8 cellular contexts compared by ENCODE assay signal in genomic region chr7:129831424-129832058, GRCh38.
DNase-seq lines count a peak whose midpoint lies in the region; ATAC-seq and TF ChIP-seq lines count a peak whose summit lies in the region.

No MANE protein-coding gene starts in this region.

- H3K4me1 ChIP-seq in GM23248 (ENCODE audit: insufficient read depth) (peaks cover 27% of the 10 kb centered on the region), heart left ventricle (peaks cover 2 to 51% (median 34%) of the 10 kb centered on the region in 12 donors), HAP-1 (peaks cover 26% of the 10 kb centered on the region)

- no peak overlapping the region for H2AFZ ChIP-seq in GM23248

- ATAC-seq in heart left ventricle: peak; percentile 21 to 60 (median 50)
- ATAC-seq in GM19467 (IDR thresholded peaks at IDR 0.05; ENCODE audit: unreplicated experiment): no peak

- no peak for TF ChIP-seq POLR2A in heart left ventricle (IDR thresholded peaks at IDR 0.05)

- peak overlapping the region; percentile 83 for H3K27ac ChIP-seq in GM23248
- H3K27ac ChIP-seq in heart left ventricle: peak overlapping the region; percentile 4 to 89 (median 72)

- H3K4me3 ChIP-seq in GM23248 (no peak overlapping the region), heart left ventricle (no peak overlapping the region), skeletal muscle cell (ENCODE audit: low read depth, low read length) (no peak overlapping the region), HAP-1 (no peak overlapping the region)

- in situ Hi-C loops in GM23248 (cut with MboI): no loop called here
- in situ Hi-C loops in HAP-1 (cut with MboI; ENCODE audit: low sequenced_read_pairs): no loop called here

- H3K36me3 ChIP-seq in GM23248 (ENCODE audit: low read depth) (peaks cover 21% of the 10 kb centered on the region; the same call in 1 of the 2 replicates), heart left ventricle (peaks cover 0 to 39% (median 26%) of the 10 kb centered on the region in 9 donors), HAP-1 (replicated peaks) (no peaks in the 10 kb centered on the region)

- H4K20me1 ChIP-seq in GM23248 (ENCODE audit: insufficient read depth): no peaks in the 10 kb centered on the region

- peaks cover 24% of the 10 kb centered on the region for H3F3A ChIP-seq in GM23248 (ENCODE audit: insufficient read depth)

- no peaks in the 10 kb centered on the region for H3K9me3 ChIP-seq in GM23248 (ENCODE audit: low read depth)
- no peaks in the 10 kb centered on the region for H3K9me3 ChIP-seq in heart left ventricle
- H3K9me3 ChIP-seq in HAP-1: no peaks in the 10 kb centered on the region

- no peaks in the 10 kb centered on the region for H3K27me3 ChIP-seq in GM23248 (replicated peaks; ENCODE audit: insufficient read depth)
- no peaks in the 10 kb centered on the region for H3K27me3 ChIP-seq in heart left ventricle
- no peaks in the 10 kb centered on the region for H3K27me3 ChIP-seq in HAP-1 (ENCODE audit: low read depth)

- DNase-seq in GM23248: peak; percentile 86
- DNase-seq in SW480 (ENCODE audit: low spot score): peak; percentile 83
- DNase-seq in heart left ventricle: peak in 1 of 5 donors; percentile 34
- DNase-seq in skeletal muscle cell (ENCODE audit: low read depth): peak; percentile 73
- DNase-seq in activated CD4-positive, alpha-beta T cell treated with anti-CD3 and anti-CD28 coated beads for 1 hour: no peak
- no peak for DNase-seq in HUDEP-2 (lab: John Stamatoyannopoulos, UW; ENCODE audit: unreplicated experiment in 76 of 76)
- no peak for DNase-seq in HAP-1 (ENCODE audit: low spot score in 2 of 2)

- H3K9me2 ChIP-seq in GM23248 (ENCODE audit: insufficient read depth): no peaks in the 10 kb centered on the region

- H3K79me2 ChIP-seq in GM23248 (ENCODE audit: insufficient read depth): no peaks in the 10 kb centered on the region

- no peak for TF ChIP-seq CTCF in heart left ventricle (IDR thresholded peaks at IDR 0.05)

- WGBS in GM23248 (ENCODE audit: low coverage in 1 of 2, low lambda C conversion rate in 2 of 2, missing lambda C conversion rate in 2 of 2), 2 experiments: 56 to 63% methylated on average over 5 of the region's 5 CpGs
- 37 to 56% (median 44%) methylated on average over 5 of the region's 5 CpGs for WGBS in heart left ventricle, 4 donors

- H3K9ac ChIP-seq in GM23248: peak overlapping the region; percentile 73

- intact Hi-C loops in heart left ventricle (cut with DNase I): loop anchor here in 9 of 10 donors (2.0 to 10.0 kb wide), 8 partner anchors 117 to 181 kb away; partner anchors contain the start of gene UBE2H (in 2 of the 9)

- peak overlapping the region; percentile 82 for H3K4me2 ChIP-seq in GM23248 (ENCODE audit: unreplicated experiment)

Comparison
In these comparisons a context has a peak if more than half of its experiments do, and no peak if none do; other contexts are left out.
1. DNase-seq: peak in GM23248 (single experiment), SW480 (single experiment) and skeletal muscle cell (single experiment); none in activated CD4-positive, alpha-beta T cell treated with anti-CD3 and anti-CD28 coated beads for 1 hour (single experiment), HUDEP-2 (0 of 76) and HAP-1 (0 of 2).